In genomic region chr11:67630230-67630942, GRCh38 we compare ENCODE assay signal across 1 cellular context.
TF ChIP-seq lines count a peak whose summit lies in the region.

No MANE protein-coding gene starts in this region.

TF ChIP-seq in HepG2, 621 proteins besides CTCF, POLR2A, EP300 and RAD21 (continued from another document and continues in another):
- no peak for TF ChIP-seq RERE (CRISPR knock-in tag; IDR thresholded peaks at IDR 0.05; ENCODE audit: low read depth)
- TF ChIP-seq ZNF580 (CRISPR knock-in tag; IDR thresholded peaks at IDR 0.05; ENCODE audit: borderline replicate concordance, low read depth): peak; percentile 69; the same call in 1 of the 2 replicates
- no peak for TF ChIP-seq SIN3B (IDR thresholded peaks at IDR 0.05; ENCODE audit: low read length)
- TF ChIP-seq ZSCAN29 (CRISPR knock-in tag; conservative IDR thresholded peaks at IDR 0.05): no peak
- TF ChIP-seq NFIB (CRISPR knock-in tag; IDR thresholded peaks at IDR 0.05; ENCODE audit: borderline replicate concordance): no peak
- TF ChIP-seq ZNF605 (CRISPR knock-in tag; IDR thresholded peaks at IDR 0.05): no peak
- no peak for TF ChIP-seq ZNF576 (CRISPR knock-in tag; IDR thresholded peaks at IDR 0.05)
- no peak for TF ChIP-seq TRIM24 (CRISPR knock-in tag; IDR thresholded peaks at IDR 0.05)
- TF ChIP-seq ZNF367 (CRISPR knock-in tag; IDR thresholded peaks at IDR 0.05; ENCODE audit: borderline replicate concordance): no peak
- TF ChIP-seq KDM5B (CRISPR knock-in tag; IDR thresholded peaks at IDR 0.05; ENCODE audit: borderline replicate concordance): 0 out of 2 replicates have a peak, but pooled peaks have one; percentile 41
- TF ChIP-seq RFXAP (CRISPR knock-in tag; IDR thresholded peaks at IDR 0.05; ENCODE audit: borderline replicate concordance): peak; percentile 75; the same call in 1 of the 2 replicates
- peak; percentile 87; the same call in 1 of the 2 replicates for TF ChIP-seq ZNF556 (CRISPR knock-in tag; IDR thresholded peaks at IDR 0.05; ENCODE audit: borderline replicate concordance)
- no peak for TF ChIP-seq FLYWCH1 (CRISPR knock-in tag; IDR thresholded peaks at IDR 0.05)
- no peak for TF ChIP-seq MIXL1 (CRISPR knock-in tag; IDR thresholded peaks at IDR 0.05)
- TF ChIP-seq PBX3 (CRISPR knock-in tag; IDR thresholded peaks at IDR 0.05; ENCODE audit: borderline replicate concordance): no peak
- no peak for TF ChIP-seq ZNF503 (CRISPR knock-in tag; IDR thresholded peaks at IDR 0.05)
- peak; percentile 50; the same call in 1 of the 2 replicates for TF ChIP-seq HIVEP1 (CRISPR knock-in tag; IDR thresholded peaks at IDR 0.05)
- no peak; the same call in 1 of the 2 replicates for TF ChIP-seq ZNF136 (CRISPR knock-in tag; IDR thresholded peaks at IDR 0.05; ENCODE audit: low read depth)
- peak; percentile 48; the same call in 1 of the 2 replicates for TF ChIP-seq ELF3 (CRISPR knock-in tag; IDR thresholded peaks at IDR 0.05)
- TF ChIP-seq ZNF782 (CRISPR knock-in tag; IDR thresholded peaks at IDR 0.05; ENCODE audit: borderline replicate concordance): no peak
- TF ChIP-seq ZNF317 (CRISPR knock-in tag; IDR thresholded peaks at IDR 0.05): peak; percentile 58; the same call in 1 of the 2 replicates
- peak; percentile 81 for TF ChIP-seq ZSCAN25 (CRISPR knock-in tag; IDR thresholded peaks at IDR 0.05)
- TF ChIP-seq ZNF597 (CRISPR knock-in tag; IDR thresholded peaks at IDR 0.05): no peak
- TF ChIP-seq ZNF10 (CRISPR knock-in tag; IDR thresholded peaks at IDR 0.05; ENCODE audit: borderline replicate concordance, low read depth): no peak
- no peak for TF ChIP-seq PAX8 (CRISPR knock-in tag; IDR thresholded peaks at IDR 0.05; ENCODE audit: borderline replicate concordance)
- no peak for TF ChIP-seq PHB2 (IDR thresholded peaks at IDR 0.05; ENCODE audit: partially characterized antibody)
- TF ChIP-seq MIER2 (CRISPR knock-in tag; IDR thresholded peaks at IDR 0.05): no peak
- peak; percentile 86; the same call in 1 of the 2 replicates for TF ChIP-seq ZBED4 (CRISPR knock-in tag; IDR thresholded peaks at IDR 0.05; ENCODE audit: borderline replicate concordance)
- TF ChIP-seq ZNF652 (CRISPR knock-in tag; IDR thresholded peaks at IDR 0.05; ENCODE audit: borderline replicate concordance, low read depth): no peak
- peak; percentile 23; the same call in 1 of the 2 replicates for TF ChIP-seq YEATS2 (CRISPR knock-in tag; IDR thresholded peaks at IDR 0.05; ENCODE audit: borderline replicate concordance)
- TF ChIP-seq ZNF230 (CRISPR knock-in tag; IDR thresholded peaks at IDR 0.05): peak; percentile 27; the same call in 1 of the 2 replicates
- no peak for TF ChIP-seq ZC3H4 (CRISPR knock-in tag; IDR thresholded peaks at IDR 0.05; ENCODE audit: borderline replicate concordance)
- TF ChIP-seq NPAS2 (CRISPR knock-in tag; IDR thresholded peaks at IDR 0.05; ENCODE audit: borderline replicate concordance): no peak
- no peak; the same call in 1 of the 2 replicates for TF ChIP-seq KMT2B (CRISPR knock-in tag; IDR thresholded peaks at IDR 0.05)
- TF ChIP-seq ZNF260 (CRISPR knock-in tag; IDR thresholded peaks at IDR 0.05; ENCODE audit: borderline replicate concordance, low read depth): no peak
- TF ChIP-seq NFAT5 (CRISPR knock-in tag; IDR thresholded peaks at IDR 0.05): 0 out of 2 replicates have a peak, but pooled peaks have one; percentile 36
- no peak for TF ChIP-seq ZNF703 (CRISPR knock-in tag; IDR thresholded peaks at IDR 0.05; ENCODE audit: borderline replicate concordance)
